In genomic region chr5:180873628-180874520, GRCh38 we compare ENCODE assay signal across 1 cellular context.
A peak's percentile ranks its signal among the peaks of the same experiment; 100 is the strongest.
TF ChIP-seq lines count a peak whose summit lies in the region.

No MANE protein-coding gene starts in this region.

TF ChIP-seq in K562, 482 proteins besides CTCF, POLR2A, EP300 and RAD21 (continued from another document and continues in another):
- no peak for TF ChIP-seq NR2F6 (CRISPR knock-in tag; IDR thresholded peaks at IDR 0.05)
- TF ChIP-seq ZNF224 (CRISPR knock-in tag; IDR thresholded peaks at IDR 0.05): no peak
- TF ChIP-seq ZNF449 (CRISPR knock-in tag; IDR thresholded peaks at IDR 0.05): no peak
- no peak for TF ChIP-seq PCBP1 (IDR thresholded peaks at IDR 0.05; ENCODE audit: low read depth, low read length, poor library complexity, severe bottlenecking)
- TF ChIP-seq CXXC5 (CRISPR knock-in tag; IDR thresholded peaks at IDR 0.05): peak; percentile 83
- TF ChIP-seq GTF2F1 (IDR thresholded peaks at IDR 0.05; ENCODE audit: low read depth, low read length): no peak
- no peak for TF ChIP-seq RB1 (IDR thresholded peaks at IDR 0.05; ENCODE audit: low read depth)
- no peak for TF ChIP-seq MXI1 (IDR thresholded peaks at IDR 0.05; ENCODE audit: low read depth, low read length)
- TF ChIP-seq ATF2 (CRISPR knock-in tag; IDR thresholded peaks at IDR 0.05): no peak
- TF ChIP-seq HNRNPK (IDR thresholded peaks at IDR 0.05; ENCODE audit: low read depth, low read length, poor library complexity, severe bottlenecking): no peak
- TF ChIP-seq ZNF347 (CRISPR knock-in tag; IDR thresholded peaks at IDR 0.05; ENCODE audit: low read depth): no peak
- TF ChIP-seq, protein P1, sequence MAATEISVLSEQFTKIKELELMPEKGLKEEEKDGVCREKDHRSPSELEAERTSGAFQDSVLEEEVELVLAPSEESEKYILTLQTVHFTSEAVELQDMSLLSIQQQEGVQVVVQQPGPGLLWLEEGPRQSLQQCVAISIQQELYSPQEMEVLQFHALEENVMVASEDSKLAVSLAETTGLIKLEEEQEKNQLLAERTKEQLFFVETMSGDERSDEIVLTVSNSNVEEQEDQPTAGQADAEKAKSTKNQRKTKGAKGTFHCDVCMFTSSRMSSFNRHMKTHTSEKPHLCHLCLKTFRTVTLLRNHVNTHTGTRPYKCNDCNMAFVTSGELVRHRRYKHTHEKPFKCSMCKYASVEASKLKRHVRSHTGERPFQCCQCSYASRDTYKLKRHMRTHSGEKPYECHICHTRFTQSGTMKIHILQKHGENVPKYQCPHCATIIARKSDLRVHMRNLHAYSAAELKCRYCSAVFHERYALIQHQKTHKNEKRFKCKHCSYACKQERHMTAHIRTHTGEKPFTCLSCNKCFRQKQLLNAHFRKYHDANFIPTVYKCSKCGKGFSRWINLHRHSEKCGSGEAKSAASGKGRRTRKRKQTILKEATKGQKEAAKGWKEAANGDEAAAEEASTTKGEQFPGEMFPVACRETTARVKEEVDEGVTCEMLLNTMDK (IDR thresholded peaks at IDR 0.05; ENCODE audit: borderline replicate concordance, insufficient read depth, low read depth, low read length, poor library complexity, severe bottlenecking): no peak
- no peak for TF ChIP-seq E2F4 (CRISPR knock-in tag; IDR thresholded peaks at IDR 0.05; ENCODE audit: low read depth)
- no peak for TF ChIP-seq TCFL5 (CRISPR knock-in tag; conservative IDR thresholded peaks at IDR 0.05)
- peak; percentile 80; the same call in 1 of the 2 replicates for TF ChIP-seq RNF2 (IDR thresholded peaks at IDR 0.05)
- TF ChIP-seq RBFOX2 (IDR thresholded peaks at IDR 0.05; ENCODE audit: low read depth, low read length): peak; percentile 53
- peak; percentile 92 for TF ChIP-seq GATA2 (CRISPR knock-in tag; IDR thresholded peaks at IDR 0.05)
- TF ChIP-seq ZBTB34 (CRISPR knock-in tag; IDR thresholded peaks at IDR 0.05): peak; percentile 65; the same call in 1 of the 2 replicates
- TF ChIP-seq SAFB (IDR thresholded peaks at IDR 0.05; ENCODE audit: borderline replicate concordance, low read depth, low read length): no peak
- no peak for TF ChIP-seq PHF8 (IDR thresholded peaks at IDR 0.05; ENCODE audit: borderline replicate concordance, low read length)
- no peak for TF ChIP-seq CHD1 (IDR thresholded peaks at IDR 0.05; ENCODE audit: low read length)
- no peak for TF ChIP-seq STAG1 (CRISPR knock-in tag; IDR thresholded peaks at IDR 0.05; ENCODE audit: borderline replicate concordance)
- TF ChIP-seq MCM2 (IDR thresholded peaks at IDR 0.05; ENCODE audit: low read depth): no peak
- peak; percentile 16 for TF ChIP-seq HDAC3 (IDR thresholded peaks at IDR 0.05; ENCODE audit: borderline replicate concordance, partially characterized antibody)
- TF ChIP-seq CLOCK (CRISPR knock-in tag; IDR thresholded peaks at IDR 0.05; ENCODE audit: borderline replicate concordance): no peak
- TF ChIP-seq OTX1 (CRISPR knock-in tag; IDR thresholded peaks at IDR 0.05): no peak
- TF ChIP-seq POLR3A (IDR thresholded peaks at IDR 0.05; ENCODE audit: borderline replicate concordance, extremely low read depth, insufficient read depth, insufficient read length): no peak
- TF ChIP-seq, protein P2, sequence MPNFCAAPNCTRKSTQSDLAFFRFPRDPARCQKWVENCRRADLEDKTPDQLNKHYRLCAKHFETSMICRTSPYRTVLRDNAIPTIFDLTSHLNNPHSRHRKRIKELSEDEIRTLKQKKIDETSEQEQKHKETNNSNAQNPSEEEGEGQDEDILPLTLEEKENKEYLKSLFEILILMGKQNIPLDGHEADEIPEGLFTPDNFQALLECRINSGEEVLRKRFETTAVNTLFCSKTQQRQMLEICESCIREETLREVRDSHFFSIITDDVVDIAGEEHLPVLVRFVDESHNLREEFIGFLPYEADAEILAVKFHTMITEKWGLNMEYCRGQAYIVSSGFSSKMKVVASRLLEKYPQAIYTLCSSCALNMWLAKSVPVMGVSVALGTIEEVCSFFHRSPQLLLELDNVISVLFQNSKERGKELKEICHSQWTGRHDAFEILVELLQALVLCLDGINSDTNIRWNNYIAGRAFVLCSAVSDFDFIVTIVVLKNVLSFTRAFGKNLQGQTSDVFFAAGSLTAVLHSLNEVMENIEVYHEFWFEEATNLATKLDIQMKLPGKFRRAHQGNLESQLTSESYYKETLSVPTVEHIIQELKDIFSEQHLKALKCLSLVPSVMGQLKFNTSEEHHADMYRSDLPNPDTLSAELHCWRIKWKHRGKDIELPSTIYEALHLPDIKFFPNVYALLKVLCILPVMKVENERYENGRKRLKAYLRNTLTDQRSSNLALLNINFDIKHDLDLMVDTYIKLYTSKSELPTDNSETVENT (CRISPR knock-in tag; IDR thresholded peaks at IDR 0.05): no peak
- no peak for TF ChIP-seq E2F1 (CRISPR knock-in tag; IDR thresholded peaks at IDR 0.05)
- TF ChIP-seq ZNF561 (CRISPR knock-in tag; conservative IDR thresholded peaks at IDR 0.05): no peak
- TF ChIP-seq FOSL1 (tag; conservative IDR thresholded peaks at IDR 0.05): peak; percentile 98
- TF ChIP-seq SRF (CRISPR knock-in tag; IDR thresholded peaks at IDR 0.05): no peak; a peak in 1 of 4 replicates
- TF ChIP-seq E4F1 (CRISPR knock-in tag; IDR thresholded peaks at IDR 0.05; ENCODE audit: borderline replicate concordance): no peak
- TF ChIP-seq HDAC6 (IDR thresholded peaks at IDR 0.05; ENCODE audit: low read depth, low read length): no peak
- 0 out of 2 replicates have a peak, but pooled peaks have one; percentile 42 for TF ChIP-seq HDAC8 (tag; IDR thresholded peaks at IDR 0.05)
- TF ChIP-seq CREB1 (IDR thresholded peaks at IDR 0.05): no peak
- no peak for TF ChIP-seq CREB1 (CRISPR knock-in tag; IDR thresholded peaks at IDR 0.05)
- no peak for TF ChIP-seq BRF1 (IDR thresholded peaks at IDR 0.05; ENCODE audit: borderline replicate concordance, extremely low read depth, insufficient read length)
- no peak for TF ChIP-seq SRSF7 (optimal IDR thresholded peaks at IDR 0.05; ENCODE audit: low read depth, low read length)
- peak in 1 of 2 experiments; percentile 49; a peak in 2 of 4 replicates for TF ChIP-seq NRF1 (conservative IDR thresholded peaks at IDR 0.05 in 1 of 2, IDR thresholded peaks at IDR 0.05 in 1 of 2)
- TF ChIP-seq ZNF444 (CRISPR knock-in tag; IDR thresholded peaks at IDR 0.05): no peak
- TF ChIP-seq TEAD4 (IDR thresholded peaks at IDR 0.05; ENCODE audit: low read length): peak; percentile 67
- no peak for TF ChIP-seq TEAD4 (CRISPR knock-in tag; IDR thresholded peaks at IDR 0.05; ENCODE audit: borderline replicate concordance)
- peak; percentile 49 for TF ChIP-seq CBFA2T3 (IDR thresholded peaks at IDR 0.05)
- no peak for TF ChIP-seq ZNF518B (CRISPR knock-in tag; IDR thresholded peaks at IDR 0.05)
- no peak for TF ChIP-seq PTBP1 (IDR thresholded peaks at IDR 0.05; ENCODE audit: low read depth, low read length)
